ENCODE assay signal across 34 cellular contexts in genomic region chr21:15285567-15285966, GRCh38.
"Had no signal": no experiment of that assay in that cellular context is flagged by ENCODE, and none has a peak within 500 bp of the region (broad histone marks: within the 10 kb centered on the region; RNA-seq: fewer than 3 reads in every experiment).

No MANE protein-coding gene starts in this region.

- DNase-seq: activated CD4-positive, alpha-beta memory T cell treated with anti-CD3 and anti-CD28 coated beads, Interleukin-2, amount 10 ng/mL, durations not matched to agents 7 days and 5 days; activated CD4-positive, alpha-beta T cell treated with anti-CD3 and anti-CD28 coated beads for 1 hour; activated CD4-positive, alpha-beta T cell treated with anti-CD3 and anti-CD28 coated beads for 48 hours; activated CD4-positive, CD25-positive, alpha-beta regulatory T cell; activated CD8-positive, alpha-beta memory T cell treated with anti-CD3 and anti-CD28 coated beads for 24 hours; activated CD8-positive, alpha-beta memory T cell treated with anti-CD3 and anti-CD28 coated beads, Interleukin-2, amount 10 ng/mL, durations not matched to agents 7 days and 5 days; activated CD8-positive, alpha-beta memory T cell treated with anti-CD3 and anti-CD28 coated beads, Interleukin-2, amount 50 U/mL, for 48 hours; activated effector memory CD4-positive, alpha-beta T cell treated with anti-CD3 and anti-CD28 coated beads, Interleukin-2, amount 50 U/mL, for 16 hours; activated naive CD4-positive, alpha-beta T cell; activated naive CD4-positive, alpha-beta T cell treated with anti-CD3 and anti-CD28 coated beads, Interleukin-2, amount 50 U/mL, for 16 hours; activated naive CD8-positive, alpha-beta T cell treated with anti-CD3 and anti-CD28 coated beads for 36 hours; activated T-cell treated with anti-CD3 and anti-CD28 coated beads, Interleukin-2, amount 50 U/mL, for 48 hours; amniotic stem cell; aorta; brain microvascular endothelial cell; NCI-H1092 treated with DMSO at 0.1 percent for 48 hours; NCI-H1417; NCI-H146; NCI-H187; NCI-H2029 treated with DMSO at 0.1 percent for 48 hours; NCI-H2107; NCI-H2171; NCI-H510A; NCI-H526; NCI-H748 treated with DMSO at 0.1 percent for 48 hours; NK-92 treated with Interleukin-12 subunit alpha and Interleukin-12 subunit beta, amount 100 ng/mL, for 24 hours; PC-3; Peyer's patch; RPMI8226; SHP77 treated with DMSO at 0.1 percent for 48 hours; SW 1271; T1000; WERI-Rb-1 had no signal

- ATAC-seq: activated CD8-positive, alpha-beta memory T cell treated with anti-CD3 and anti-CD28 coated beads, Interleukin-2, amount 10 ng/mL, durations not matched to agents 7 days and 5 days; PC-3 had no signal

- H3K4me3 Mint-ChIP-seq: activated CD4-positive, alpha-beta memory T cell treated with anti-CD3 and anti-CD28 coated beads, Interleukin-2, amount 10 ng/mL, durations not matched to agents 7 days and 5 days; activated CD8-positive, alpha-beta memory T cell treated with anti-CD3 and anti-CD28 coated beads, Interleukin-2, amount 10 ng/mL, durations not matched to agents 7 days and 5 days; activated naive CD8-positive, alpha-beta T cell treated with anti-CD3 and anti-CD28 coated beads for 36 hours had no signal

- H3K9ac ChIP-seq: KMS-11 had no signal

- H3K9me3 ChIP-seq: Peyer's patch had no signal

- H3K4me1 ChIP-seq: Peyer's patch had no signal

- H3K27me3 Mint-ChIP-seq: activated CD4-positive, alpha-beta memory T cell treated with anti-CD3 and anti-CD28 coated beads, Interleukin-2, amount 10 ng/mL, durations not matched to agents 7 days and 5 days; activated CD8-positive, alpha-beta memory T cell treated with anti-CD3 and anti-CD28 coated beads, Interleukin-2, amount 10 ng/mL, durations not matched to agents 7 days and 5 days had no signal

- H3K4me2 ChIP-seq: KMS-11 had no signal

- H3K27me3 ChIP-seq: brain microvascular endothelial cell, Peyer's patch had no signal

- H3K27ac Mint-ChIP-seq: activated CD4-positive, alpha-beta memory T cell treated with anti-CD3 and anti-CD28 coated beads, Interleukin-2, amount 10 ng/mL, durations not matched to agents 7 days and 5 days; activated CD8-positive, alpha-beta memory T cell treated with anti-CD3 and anti-CD28 coated beads, Interleukin-2, amount 10 ng/mL, durations not matched to agents 7 days and 5 days; activated naive CD8-positive, alpha-beta T cell treated with anti-CD3 and anti-CD28 coated beads for 36 hours had no signal

- H3K4me3 ChIP-seq: Peyer's patch had no signal

- H3K9me3 Mint-ChIP-seq: activated CD4-positive, alpha-beta memory T cell treated with anti-CD3 and anti-CD28 coated beads, Interleukin-2, amount 10 ng/mL, durations not matched to agents 7 days and 5 days; activated naive CD8-positive, alpha-beta T cell treated with anti-CD3 and anti-CD28 coated beads for 36 hours had no signal

- H3K27ac ChIP-seq: brain microvascular endothelial cell, KMS-11, Peyer's patch, WERI-Rb-1 had no signal

- H3K36me3 Mint-ChIP-seq: activated CD8-positive, alpha-beta memory T cell treated with anti-CD3 and anti-CD28 coated beads, Interleukin-2, amount 10 ng/mL, durations not matched to agents 7 days and 5 days; activated naive CD8-positive, alpha-beta T cell treated with anti-CD3 and anti-CD28 coated beads for 36 hours had no signal

- H3K36me3 ChIP-seq: brain microvascular endothelial cell, Peyer's patch, WERI-Rb-1 had no signal

- H3K4me1 Mint-ChIP-seq: activated CD4-positive, alpha-beta memory T cell treated with anti-CD3 and anti-CD28 coated beads, Interleukin-2, amount 10 ng/mL, durations not matched to agents 7 days and 5 days; activated CD8-positive, alpha-beta memory T cell treated with anti-CD3 and anti-CD28 coated beads, Interleukin-2, amount 10 ng/mL, durations not matched to agents 7 days and 5 days; activated naive CD8-positive, alpha-beta T cell treated with anti-CD3 and anti-CD28 coated beads for 36 hours had no signal
